In the genomic region with DNA sequence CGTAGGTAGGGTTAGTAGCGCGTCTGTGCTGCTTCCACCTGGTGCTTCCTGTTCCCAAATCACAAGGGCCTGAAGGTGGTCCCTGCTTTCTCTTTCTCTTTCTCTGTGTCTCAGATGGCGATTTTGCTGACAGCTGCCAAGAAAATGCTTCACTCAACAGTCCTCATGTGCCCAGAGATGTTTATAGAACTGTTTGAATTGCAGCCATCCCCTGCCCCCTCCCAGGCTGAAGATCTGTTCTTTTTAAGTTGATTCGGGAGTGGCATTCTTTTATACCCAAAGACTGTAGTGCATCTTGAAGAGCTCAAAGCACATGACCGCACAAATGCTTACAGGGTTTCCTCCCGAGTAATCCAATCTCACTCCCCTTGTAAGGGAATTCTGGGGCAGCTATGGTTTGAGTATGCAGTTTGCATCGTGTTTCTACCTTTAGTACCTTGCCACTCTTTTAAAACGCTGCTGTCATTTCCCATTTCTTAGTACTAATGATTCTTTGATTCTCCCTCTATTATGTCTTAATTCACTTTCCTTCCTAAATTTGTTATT, we compare ENCODE assay signal across 19 cellular contexts.
DNase-seq lines count a peak whose midpoint lies in the region; ATAC-seq, FAIRE-seq and TF ChIP-seq lines count a peak whose summit lies in the region.
"Had no signal": no experiment of that assay in that cellular context is flagged by ENCODE, and none has a peak within 500 bp of the region (broad histone marks: within the 10 kb centered on the region; RNA-seq: fewer than 3 reads in every experiment).

No MANE protein-coding gene starts in this region.

- H4K20me1 ChIP-seq in HCT116 (ENCODE audit: insufficient read depth) (no peaks in the 10 kb centered on the region), K562 (replicated peaks; ENCODE audit: control insufficient read depth, insufficient read depth, low read length) (no peaks in the 10 kb centered on the region; the same call in 1 of the 2 replicates)

- H3K9ac ChIP-seq in HCT116 (ENCODE audit: low read length): no peak overlapping the region
- H3K9ac ChIP-seq in K562 (ENCODE audit: insufficient read depth in 1 of 2, low read depth in 2 of 2, low read length in 2 of 2): no peak overlapping the region

- H3K9me3 ChIP-seq in HCT116 (ENCODE audit: control insufficient read depth in 1 of 2, insufficient read depth in 1 of 2, low read depth in 1 of 2, low read length in 2 of 2) (no peaks in the 10 kb centered on the region), K562 (replicated peaks; ENCODE audit: control insufficient read depth, insufficient read depth, low read depth, low read length) (no peaks in the 10 kb centered on the region), neutrophil (no peaks in the 10 kb centered on the region)
- H3K9me3 ChIP-seq: body of pancreas had no signal

- BruUV-seq in HCT116 (replicated peaks; lab: Mats Ljungman, UMichigan): TSS peak; percentile 63
- TSS peak; percentile 70 for BruUV-seq in K562 (replicated peaks; lab: Mats Ljungman, UMichigan)

- H3K27ac ChIP-seq in HCT116 (ENCODE audit: low read depth, low read length) (no peak overlapping the region), K562 (ENCODE audit: extremely low read depth, low read depth, low read length) (no peak overlapping the region), neutrophil (peak overlapping the region; percentile 27)
- H3K27ac ChIP-seq: body of pancreas had no signal

- peaks cover 15 to 25% of the 10 kb centered on the region in 2 experiments; a peak in 3 of 4 replicates for H3K36me3 ChIP-seq in HCT116 (ENCODE audit: control insufficient read depth in 1 of 2, insufficient read depth in 2 of 2, low read length in 2 of 2)
- peaks cover 45% of the 10 kb centered on the region; the same call in 2 of the 3 replicates for H3K36me3 ChIP-seq in K562 (ENCODE audit: control insufficient read depth, insufficient read depth, low read length)
- H3K36me3 ChIP-seq in neutrophil: peaks cover 95% of the 10 kb centered on the region

- ATAC-seq in HCT116 (no peak), K562 (no peak), GM21423 (IDR thresholded peaks at IDR 0.05; ENCODE audit: unreplicated experiment) (no peak)
- ATAC-seq: body of pancreas; GM23338; stimulated activated naive CD8-positive, alpha-beta T cell treated with anti-CD3 and anti-CD28 coated beads, Interleukin-15, Interleukin-2, amounts not matched to agents 100 U/mL and 50 U/mL, for 24 hours had no signal

- 71% methylated on average over 9 of the region's 9 CpGs for WGBS in K562 (ENCODE audit: insufficient coverage, low coverage, missing lambda C conversion rate)

- H3K9me1 ChIP-seq in K562 (ENCODE audit: control insufficient read depth, insufficient read depth, low read length): no peaks in the 10 kb centered on the region

- H3K27me3 ChIP-seq in HCT116 (ENCODE audit: insufficient read depth, low read length) (no peaks in the 10 kb centered on the region), K562 (ENCODE audit: control insufficient read depth in 2 of 2, insufficient read depth in 2 of 2, low read length in 2 of 2) (no peaks in the 10 kb centered on the region), neutrophil (no peaks in the 10 kb centered on the region)
- H3K27me3 ChIP-seq: body of pancreas had no signal

- no peak overlapping the region for H3K4me3 ChIP-seq in HCT116 (replicated peaks in 1 of 2; ENCODE audit: low read depth in 1 of 2, low read length in 2 of 2)
- H3K4me3 ChIP-seq in K562: no peak overlapping the region
- no peak overlapping the region for H3K4me3 ChIP-seq in neutrophil (ENCODE audit: low read depth in 1 of 2, low read length in 1 of 2)
- H3K4me3 ChIP-seq: body of pancreas, GM23338 had no signal

- RAD21 ChIA-PET in HCT116 (lab: Charles Lee; ENCODE audit: low non-redundant PET in 1 of 2, low total read pairs in 2 of 2, uncharacterized antibody in 2 of 2, unreplicated experiment in 2 of 2): no interaction called here

- peak; percentile 30 for DNase-seq in NCI-H2107 treated with DMSO at 0.1 percent for 48 hours (lab: John Stamatoyannopoulos, UW; ENCODE audit: unreplicated experiment)
- no peak for DNase-seq in NCI-H2107 (lab: John Stamatoyannopoulos, UW)
- DNase-seq in HCT116 (ENCODE audit: low read depth, low spot score): no peak
- no peak for DNase-seq in K562 (ENCODE audit: extremely low read depth in 1 of 4, low spot score in 3 of 4)
- DNase-seq in activated CD4-positive, alpha-beta T cell treated with anti-CD3 and anti-CD28 coated beads, Interleukin-2, amount 50 U/mL, for 1 hour: no peak
- DNase-seq in NCI-H2227 (lab: John Stamatoyannopoulos, UW; ENCODE audit: unreplicated experiment): no peak
- DNase-seq: activated CD4-positive, alpha-beta T cell treated with anti-CD3 and anti-CD28 coated beads for 48 hours; body of pancreas; effector memory CD4-positive, alpha-beta T cell; NCI-H2171 treated with DMSO at 0.1 percent for 48 hours; NCI-H774; OCI-M1; stimulated activated CD4-positive, alpha-beta T cell treated with anti-CD3 and anti-CD28 coated beads, Interleukin-4, amount 100 ng/mL, for 24 hours; stimulated activated naive CD8-positive, alpha-beta T cell treated with anti-CD3 and anti-CD28 coated beads, Interleukin-15, Interleukin-2, amounts not matched to agents 100 U/mL and 50 U/mL, for 24 hours had no signal

- H3K4me2 ChIP-seq in HCT116 (ENCODE audit: low read length) (no peak overlapping the region), K562 (ENCODE audit: insufficient read depth, low read length) (no peak overlapping the region)
- H3K4me2 ChIP-seq: GM23338 had no signal

- no peak for TF ChIP-seq EP300 in K562 (IDR thresholded peaks at IDR 0.05; ENCODE audit: low read length)

- TF ChIP-seq CTCF in HCT116 (IDR thresholded peaks at IDR 0.05 in 2 of 3, conservative IDR thresholded peaks at IDR 0.05 in 1 of 3; ENCODE audit: borderline replicate concordance in 1 of 3, insufficient read depth in 1 of 3, low read depth in 2 of 3, low read length in 2 of 3): no peak
- TF ChIP-seq CTCF in K562 (IDR thresholded peaks at IDR 0.05 in 2 of 3, conservative IDR thresholded peaks at IDR 0.05 in 1 of 3; ENCODE audit: insufficient read depth in 2 of 3, low read depth in 1 of 3, low read length in 3 of 3): no peak
- no peak for TF ChIP-seq CTCF in neutrophil (IDR thresholded peaks at IDR 0.05)

- in situ Hi-C loops in K562 (cut with MboI): no loop called here

- H2AFZ ChIP-seq in HCT116 (ENCODE audit: low read depth, low read length, poor library complexity, severe bottlenecking) (no peak overlapping the region), K562 (ENCODE audit: low read depth, low read length) (no peak overlapping the region)
- H2AFZ ChIP-seq: GM23338 had no signal

- intact Hi-C loops in HCT116 (cut with micrococcal nuclease): no loop called here
- intact Hi-C loops in K562 (cut with micrococcal nuclease): no loop called here

- H3K4me1 ChIP-seq in HCT116 (ENCODE audit: control insufficient read depth in 1 of 2, insufficient read depth in 2 of 2, low read length in 2 of 2) (no peaks in the 10 kb centered on the region), K562 (replicated peaks in 1 of 2; ENCODE audit: control insufficient read depth in 2 of 2, insufficient read depth in 2 of 2, low read length in 2 of 2) (peaks cover 0 to 25% of the 10 kb centered on the region in 2 experiments; a peak in 3 of 5 replicates), neutrophil (ENCODE audit: control insufficient read depth in 1 of 2, insufficient read depth in 1 of 2, low read depth in 1 of 2, low read length in 1 of 2) (no peaks in the 10 kb centered on the region)
- H3K4me1 ChIP-seq: body of pancreas had no signal

- TF ChIP-seq RAD21 in HCT116 (IDR thresholded peaks at IDR 0.05; ENCODE audit: low read depth) (no peak), K562 (CRISPR knock-in tag; conservative IDR thresholded peaks at IDR 0.05 in 1 of 2, IDR thresholded peaks at IDR 0.05 in 1 of 2) (no peak)

- TF ChIP-seq POLR2A in HCT116 (IDR thresholded peaks at IDR 0.05; ENCODE audit: borderline replicate concordance, extremely low read depth, insufficient read depth, insufficient read length) (no peak), K562 (conservative IDR thresholded peaks at IDR 0.05) (no peak)

- FAIRE-seq in K562 (lab: Jason Lieb, UNC): no peak
- FAIRE-seq: A204.1, islet of Langerhans had no signal

- CTCF ChIA-PET in HCT116 (lab: Charles Lee): interaction anchor here (1.3 kb wide), 1 partner anchor 9 kb away, joined by 3 read pairs; no protein-coding TSS in a partner anchor
- CTCF ChIA-PET in K562 (lab: Yijun Ruan, JAX; ENCODE audit: low intra/inter-chr PET ratio): no interaction called here

- H3K9me2 ChIP-seq in HCT116 (ENCODE audit: insufficient read depth): no peaks in the 10 kb centered on the region

- POLR2A ChIA-PET in HCT116 (lab: Charles Lee) (no interaction called here), K562 (lab: Yijun Ruan, JAX) (interaction anchor here (0.6 to 1.4 kb wide), 3 partner anchors 12 to 63 kb away, joined by 3 to 5 read pairs (median 3); no protein-coding TSS in a partner anchor)

- H3K79me2 ChIP-seq in HCT116 (ENCODE audit: insufficient read depth, low read length) (no peaks in the 10 kb centered on the region), K562 (ENCODE audit: control insufficient read depth, insufficient read depth, low read length) (no peaks in the 10 kb centered on the region)

TF ChIP-seq in K562, 482 proteins besides CTCF, POLR2A, EP300 and RAD21:
- TF ChIP-seq SMAD1 (IDR thresholded peaks at IDR 0.05; ENCODE audit: low read depth, low read length, partially characterized antibody) (no peak), ZNF224 (CRISPR knock-in tag; IDR thresholded peaks at IDR 0.05) (no peak), CBX1 (IDR thresholded peaks at IDR 0.05; ENCODE audit: low read depth) (no peak), SMAD4 (CRISPR knock-in tag; conservative IDR thresholded peaks at IDR 0.05) (no peak), JUNB (CRISPR knock-in tag; conservative IDR thresholded peaks at IDR 0.05) (no peak), ZNF165 (CRISPR knock-in tag; IDR thresholded peaks at IDR 0.05; ENCODE audit: borderline replicate concordance) (no peak), LCOR (CRISPR knock-in tag; IDR thresholded peaks at IDR 0.05) (no peak), E2F3 (CRISPR knock-in tag; IDR thresholded peaks at IDR 0.05) (no peak), GTF2E2 (tag; IDR thresholded peaks at IDR 0.05) (no peak), SMARCA5 (IDR thresholded peaks at IDR 0.05) (no peak), PML (IDR thresholded peaks at IDR 0.05; ENCODE audit: low read length) (no peak), ZSCAN29 (IDR thresholded peaks at IDR 0.05) (no peak), NFRKB (IDR thresholded peaks at IDR 0.05; ENCODE audit: low read depth) (no peak), TRIM28 (IDR thresholded peaks at IDR 0.05) (no peak), RBFOX2 (IDR thresholded peaks at IDR 0.05; ENCODE audit: low read depth, low read length) (no peak)
- TF ChIP-seq, protein P1, sequence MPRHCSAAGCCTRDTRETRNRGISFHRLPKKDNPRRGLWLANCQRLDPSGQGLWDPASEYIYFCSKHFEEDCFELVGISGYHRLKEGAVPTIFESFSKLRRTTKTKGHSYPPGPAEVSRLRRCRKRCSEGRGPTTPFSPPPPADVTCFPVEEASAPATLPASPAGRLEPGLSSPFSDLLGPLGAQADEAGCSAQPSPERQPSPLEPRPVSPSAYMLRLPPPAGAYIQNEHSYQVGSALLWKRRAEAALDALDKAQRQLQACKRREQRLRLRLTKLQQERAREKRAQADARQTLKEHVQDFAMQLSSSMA (CRISPR knock-in tag; IDR thresholded peaks at IDR 0.05): no peak
